Comparison of ENCODE assay signal across 8 cellular contexts in the genomic region with DNA sequence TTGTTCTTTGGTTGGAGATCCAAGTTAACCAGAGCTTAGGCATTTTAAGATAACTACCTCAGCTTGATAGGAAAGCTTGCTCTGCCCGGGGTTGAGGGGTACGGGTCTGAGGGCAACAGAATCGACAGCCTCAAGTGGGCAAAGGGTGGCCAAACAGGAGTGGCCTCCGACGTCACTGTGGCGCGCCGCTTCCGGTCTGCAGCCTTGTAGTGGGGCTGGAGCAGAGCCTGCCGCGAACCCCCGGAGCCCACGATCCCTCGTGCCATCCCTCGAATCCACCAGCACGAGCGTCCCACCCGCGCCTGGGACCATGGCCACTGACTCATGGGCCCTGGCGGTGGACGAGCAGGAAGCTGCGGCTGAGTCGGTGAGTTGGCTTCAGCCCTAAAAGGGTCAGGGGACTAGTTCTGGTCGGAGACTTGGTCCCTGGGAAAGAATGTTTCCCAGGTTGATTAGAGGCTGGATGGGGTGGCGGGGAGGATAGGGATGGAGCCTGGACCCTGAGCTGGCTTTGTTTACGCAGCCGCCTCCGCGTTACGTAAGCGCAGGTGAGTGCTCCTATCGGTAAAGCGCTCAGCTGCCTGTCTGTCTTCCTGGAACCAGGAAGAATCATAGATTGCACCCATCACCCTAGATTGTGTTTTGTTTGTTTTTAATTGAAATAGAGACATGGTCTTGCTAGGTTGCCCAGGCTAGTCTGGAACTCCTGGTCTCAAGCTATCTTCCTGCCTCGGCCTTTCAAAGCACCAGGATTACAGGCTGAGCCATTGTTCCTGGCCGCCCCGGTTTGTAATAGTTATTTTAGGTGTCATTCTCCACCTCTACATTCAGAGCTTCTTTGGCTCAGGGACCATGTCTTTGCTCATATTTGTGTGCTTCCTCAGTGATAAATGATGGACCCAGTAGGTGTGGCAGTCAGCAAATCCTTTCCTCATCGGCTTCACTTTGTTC. TPM values are rescaled to one million over a fixed set of nuclear protein-coding genes. Genes with fewer than 3 reads are reported as not detected.
DNase-seq lines count a peak whose midpoint lies in the region; ATAC-seq and TF ChIP-seq lines count a peak whose summit lies in the region.

Gene DDX19B (plus strand): TSS at position 199 of the 951 bp plus-strand sequence. CDS start 112 bp downstream, at position 311.

- peak within 1 kb of the TSS; percentile 79 for H3K27ac ChIP-seq in ectodermal cell (ENCODE audit: insufficient read depth, low read depth, low read length, poor library complexity, severe bottlenecking)

- ATAC-seq in GM18868 (IDR thresholded peaks at IDR 0.05; ENCODE audit: unreplicated experiment) (peak; percentile 85), HG03342 (IDR thresholded peaks at IDR 0.05; ENCODE audit: unreplicated experiment) (peak; percentile 80)

- no peaks in the 10 kb centered on the region for H3K27me3 Mint-ChIP-seq in activated CD4-positive, alpha-beta memory T cell treated with anti-CD3 and anti-CD28 coated beads, Interleukin-2, amount 10 ng/mL, durations not matched to agents 7 days and 5 days

- peaks cover 35% of the 10 kb centered on the region for H3K36me3 Mint-ChIP-seq in activated CD4-positive, alpha-beta memory T cell treated with anti-CD3 and anti-CD28 coated beads, Interleukin-2, amount 10 ng/mL, durations not matched to agents 7 days and 5 days (ENCODE audit: low read depth)

- no peaks in the 10 kb centered on the region for H3K9me3 ChIP-seq in ectodermal cell (ENCODE audit: control insufficient read depth, low read length)

- WGBS in ectodermal cell, 2 experiments, result 3 to 4% methylated on average over 36 to 37 of the region's 37 CpGs
- 0 to 1% methylated on average over 37 of the region's 37 CpGs for WGBS in lower leg skin, 2 donors

- H3K36me3 ChIP-seq in ectodermal cell (ENCODE audit: control insufficient read depth, insufficient read depth, low read length), result no peaks in the 10 kb centered on the region

- peak within 1 kb of the TSS; percentile 88 for H3K27ac Mint-ChIP-seq in activated CD4-positive, alpha-beta memory T cell treated with anti-CD3 and anti-CD28 coated beads, Interleukin-2, amount 10 ng/mL, durations not matched to agents 7 days and 5 days

- H3K4me1 ChIP-seq in ectodermal cell (ENCODE audit: control insufficient read depth, insufficient read depth, low read length), result no peaks in the 10 kb centered on the region

- intact Hi-C loops in lower leg skin (cut with DNase I; ENCODE audit: low total_unique reads), result no loop called here

- H3K4me3 ChIP-seq in ectodermal cell (ENCODE audit: insufficient read depth, low read depth, low read length) (peak within 1 kb of the TSS; percentile 94), lower leg skin (ENCODE audit: low read depth, poor library complexity, severe bottlenecking) (peak within 1 kb of the TSS; percentile 94)

- TF ChIP-seq CTCF in lower leg skin (IDR thresholded peaks at IDR 0.05), result no peak

- peak; percentile 67 for DNase-seq in 8988T
- DNase-seq in NCI-H524 treated with DMSO at 0.1 percent for 48 hours (lab: John Stamatoyannopoulos, UW), result peak; percentile 23
- peak; percentile 75 for DNase-seq in activated CD4-positive, alpha-beta memory T cell treated with anti-CD3 and anti-CD28 coated beads, Interleukin-2, amount 10 ng/mL, durations not matched to agents 7 days and 5 days
- peak; percentile 68 to 96 for DNase-seq in lower leg skin (ENCODE audit: low spot score in 2 of 2)
- DNase-seq in stimulated activated CD4-positive, alpha-beta T cell treated with anti-CD3 and anti-CD28 coated beads, Interleukin-4, amount 100 ng/mL, for 4 hours, result peak; percentile 45 to 51

- CTCF ChIA-PET in activated CD4-positive, alpha-beta memory T cell treated with anti-CD3 and anti-CD28 coated beads, Interleukin-2, amount 10 ng/mL, durations not matched to agents 7 days and 5 days (lab: Charles Lee), result interaction anchor here (1.0 to 3.1 kb wide), 10 partner anchors 8 to 224 kb away, joined by 3 to 16 read pairs (median 4); partner anchors contain the start of genes AARS1, COG4, DDX19A and EXOSC6

- H3K4me1 Mint-ChIP-seq in activated CD4-positive, alpha-beta memory T cell treated with anti-CD3 and anti-CD28 coated beads, Interleukin-2, amount 10 ng/mL, durations not matched to agents 7 days and 5 days, result peaks cover 36% of the 10 kb centered on the region

- H3K4me3 Mint-ChIP-seq in activated CD4-positive, alpha-beta memory T cell treated with anti-CD3 and anti-CD28 coated beads, Interleukin-2, amount 10 ng/mL, durations not matched to agents 7 days and 5 days, result peak within 1 kb of the TSS; percentile 81

- POLR2A ChIA-PET in activated CD4-positive, alpha-beta memory T cell treated with anti-CD3 and anti-CD28 coated beads, Interleukin-2, amount 10 ng/mL, durations not matched to agents 7 days and 5 days (lab: Charles Lee), result interaction anchor here (0.7 to 5.1 kb wide), 21 partner anchors 8 to 735 kb away, joined by 3 to 73 read pairs (median 5); partner anchors contain the start of genes AARS1, COG4, DDX19A and EXOSC6

- H3K9me3 Mint-ChIP-seq in activated CD4-positive, alpha-beta memory T cell treated with anti-CD3 and anti-CD28 coated beads, Interleukin-2, amount 10 ng/mL, durations not matched to agents 7 days and 5 days, result peaks cover 9% of the 10 kb centered on the region

- TF ChIP-seq POLR2A in lower leg skin (IDR thresholded peaks at IDR 0.05), result peak in 1 of 2 donors; percentile 40

- no peaks in the 10 kb centered on the region for H3K27me3 ChIP-seq in ectodermal cell (ENCODE audit: control insufficient read depth, insufficient read depth, low read length, poor library complexity, severe bottlenecking)

RNA-seq across cellular contexts. Expression of gene DDX19B, which starts in this region (rescaled TPM):
- 10 to 100 TPM; 33.2 to 35.8 TPM for total RNA-seq in activated CD4-positive, alpha-beta memory T cell treated with anti-CD3 and anti-CD28 coated beads, Interleukin-2, amount 10 ng/mL, durations not matched to agents 7 days and 5 days
- polyA plus RNA-seq in ectodermal cell (2013, experiment 1 of 4), result 46.1 TPM
- polyA plus RNA-seq in ectodermal cell (2013, experiment 2 of 4), result 48.2 TPM
- 34.2 TPM for polyA plus RNA-seq in ectodermal cell (2013, experiment 3 of 4)
- 42.8 TPM for polyA plus RNA-seq in ectodermal cell (2013, experiment 4 of 4)
- 10 to 100 TPM; 36.9 to 53.3 (median 48.2) TPM for total RNA-seq in lower leg skin

Comparison
In these comparisons a context has a peak if more than half of its experiments do, and no peak if none do; other contexts are left out.
1. Peak in every context shown above with its lines: DNase-seq, ATAC-seq, H3K4me3 ChIP-seq and H3K27ac ChIP-seq.
2. DNase-seq: peak in every context shown above with its lines; median percentile 82 in lower leg skin; 75 in activated CD4-positive, alpha-beta memory T cell treated with anti-CD3 and anti-CD28 coated beads, Interleukin-2, amount 10 ng/mL, durations not matched to agents 7 days and 5 days; 67 in 8988T; 48 in stimulated activated CD4-positive, alpha-beta T cell treated with anti-CD3 and anti-CD28 coated beads, Interleukin-4, amount 100 ng/mL, for 4 hours; 23 in NCI-H524 treated with DMSO at 0.1 percent for 48 hours.